1 cellular context compared by ENCODE assay signal in the genomic region with DNA sequence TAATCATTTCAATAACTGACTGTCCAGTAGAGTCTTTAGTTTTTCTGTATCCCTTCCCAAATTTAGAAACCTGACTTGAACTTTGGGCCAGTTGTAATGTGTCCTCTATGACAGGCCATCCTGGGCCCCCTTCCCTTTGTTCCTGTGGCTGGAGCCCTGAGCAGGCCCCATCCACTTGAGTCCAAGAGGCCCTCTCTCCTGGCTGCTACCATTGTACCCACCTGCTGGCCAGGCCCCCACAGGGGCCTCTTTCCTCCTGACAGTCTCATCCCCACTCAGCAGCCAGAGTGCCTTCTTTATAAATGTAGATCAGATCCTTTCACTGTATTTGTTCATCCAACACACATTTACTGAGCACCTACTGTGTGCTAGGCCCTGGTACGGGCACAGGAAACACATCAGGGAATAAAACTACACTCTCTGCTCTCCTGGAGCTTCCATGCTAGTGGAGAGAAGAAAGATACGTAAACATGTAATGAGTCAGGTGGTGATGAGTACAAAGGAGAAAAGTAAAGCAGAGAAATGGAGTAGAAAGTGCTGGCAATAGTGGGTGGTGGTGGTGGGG.
TF ChIP-seq lines count a peak whose summit lies in the region.

No MANE protein-coding gene starts in this region.

TF ChIP-seq in GM23338, 12 proteins besides CTCF, POLR2A, EP300 and RAD21:
- TF ChIP-seq ZNF114 (CRISPR knock-in tag; IDR thresholded peaks at IDR 0.05) (no peak), POLR2AphosphoS5 (IDR thresholded peaks at IDR 0.05; ENCODE audit: low read depth) (no peak), ZNF331 (CRISPR knock-in tag; IDR thresholded peaks at IDR 0.05; ENCODE audit: low read depth) (no peak), STAT1 (IDR thresholded peaks at IDR 0.05; ENCODE audit: unreplicated experiment) (no peak), EZH2 (IDR thresholded peaks at IDR 0.05; ENCODE audit: low read depth, unreplicated experiment) (no peak), EZH2phosphoT487 (IDR thresholded peaks at IDR 0.05; ENCODE audit: unreplicated experiment) (no peak), NANOG (IDR thresholded peaks at IDR 0.05; ENCODE audit: borderline replicate concordance) (no peak), CREB1 (CRISPR knock-in tag; IDR thresholded peaks at IDR 0.05; ENCODE audit: low read depth) (no peak), JUNB (IDR thresholded peaks at IDR 0.05; ENCODE audit: unreplicated experiment) (no peak)
- TF ChIP-seq, protein P1, sequence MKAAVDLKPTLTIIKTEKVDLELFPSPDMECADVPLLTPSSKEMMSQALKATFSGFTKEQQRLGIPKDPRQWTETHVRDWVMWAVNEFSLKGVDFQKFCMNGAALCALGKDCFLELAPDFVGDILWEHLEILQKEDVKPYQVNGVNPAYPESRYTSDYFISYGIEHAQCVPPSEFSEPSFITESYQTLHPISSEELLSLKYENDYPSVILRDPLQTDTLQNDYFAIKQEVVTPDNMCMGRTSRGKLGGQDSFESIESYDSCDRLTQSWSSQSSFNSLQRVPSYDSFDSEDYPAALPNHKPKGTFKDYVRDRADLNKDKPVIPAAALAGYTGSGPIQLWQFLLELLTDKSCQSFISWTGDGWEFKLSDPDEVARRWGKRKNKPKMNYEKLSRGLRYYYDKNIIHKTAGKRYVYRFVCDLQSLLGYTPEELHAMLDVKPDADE (IDR thresholded peaks at IDR 0.05), result no peak
- TF ChIP-seq, protein P2, sequence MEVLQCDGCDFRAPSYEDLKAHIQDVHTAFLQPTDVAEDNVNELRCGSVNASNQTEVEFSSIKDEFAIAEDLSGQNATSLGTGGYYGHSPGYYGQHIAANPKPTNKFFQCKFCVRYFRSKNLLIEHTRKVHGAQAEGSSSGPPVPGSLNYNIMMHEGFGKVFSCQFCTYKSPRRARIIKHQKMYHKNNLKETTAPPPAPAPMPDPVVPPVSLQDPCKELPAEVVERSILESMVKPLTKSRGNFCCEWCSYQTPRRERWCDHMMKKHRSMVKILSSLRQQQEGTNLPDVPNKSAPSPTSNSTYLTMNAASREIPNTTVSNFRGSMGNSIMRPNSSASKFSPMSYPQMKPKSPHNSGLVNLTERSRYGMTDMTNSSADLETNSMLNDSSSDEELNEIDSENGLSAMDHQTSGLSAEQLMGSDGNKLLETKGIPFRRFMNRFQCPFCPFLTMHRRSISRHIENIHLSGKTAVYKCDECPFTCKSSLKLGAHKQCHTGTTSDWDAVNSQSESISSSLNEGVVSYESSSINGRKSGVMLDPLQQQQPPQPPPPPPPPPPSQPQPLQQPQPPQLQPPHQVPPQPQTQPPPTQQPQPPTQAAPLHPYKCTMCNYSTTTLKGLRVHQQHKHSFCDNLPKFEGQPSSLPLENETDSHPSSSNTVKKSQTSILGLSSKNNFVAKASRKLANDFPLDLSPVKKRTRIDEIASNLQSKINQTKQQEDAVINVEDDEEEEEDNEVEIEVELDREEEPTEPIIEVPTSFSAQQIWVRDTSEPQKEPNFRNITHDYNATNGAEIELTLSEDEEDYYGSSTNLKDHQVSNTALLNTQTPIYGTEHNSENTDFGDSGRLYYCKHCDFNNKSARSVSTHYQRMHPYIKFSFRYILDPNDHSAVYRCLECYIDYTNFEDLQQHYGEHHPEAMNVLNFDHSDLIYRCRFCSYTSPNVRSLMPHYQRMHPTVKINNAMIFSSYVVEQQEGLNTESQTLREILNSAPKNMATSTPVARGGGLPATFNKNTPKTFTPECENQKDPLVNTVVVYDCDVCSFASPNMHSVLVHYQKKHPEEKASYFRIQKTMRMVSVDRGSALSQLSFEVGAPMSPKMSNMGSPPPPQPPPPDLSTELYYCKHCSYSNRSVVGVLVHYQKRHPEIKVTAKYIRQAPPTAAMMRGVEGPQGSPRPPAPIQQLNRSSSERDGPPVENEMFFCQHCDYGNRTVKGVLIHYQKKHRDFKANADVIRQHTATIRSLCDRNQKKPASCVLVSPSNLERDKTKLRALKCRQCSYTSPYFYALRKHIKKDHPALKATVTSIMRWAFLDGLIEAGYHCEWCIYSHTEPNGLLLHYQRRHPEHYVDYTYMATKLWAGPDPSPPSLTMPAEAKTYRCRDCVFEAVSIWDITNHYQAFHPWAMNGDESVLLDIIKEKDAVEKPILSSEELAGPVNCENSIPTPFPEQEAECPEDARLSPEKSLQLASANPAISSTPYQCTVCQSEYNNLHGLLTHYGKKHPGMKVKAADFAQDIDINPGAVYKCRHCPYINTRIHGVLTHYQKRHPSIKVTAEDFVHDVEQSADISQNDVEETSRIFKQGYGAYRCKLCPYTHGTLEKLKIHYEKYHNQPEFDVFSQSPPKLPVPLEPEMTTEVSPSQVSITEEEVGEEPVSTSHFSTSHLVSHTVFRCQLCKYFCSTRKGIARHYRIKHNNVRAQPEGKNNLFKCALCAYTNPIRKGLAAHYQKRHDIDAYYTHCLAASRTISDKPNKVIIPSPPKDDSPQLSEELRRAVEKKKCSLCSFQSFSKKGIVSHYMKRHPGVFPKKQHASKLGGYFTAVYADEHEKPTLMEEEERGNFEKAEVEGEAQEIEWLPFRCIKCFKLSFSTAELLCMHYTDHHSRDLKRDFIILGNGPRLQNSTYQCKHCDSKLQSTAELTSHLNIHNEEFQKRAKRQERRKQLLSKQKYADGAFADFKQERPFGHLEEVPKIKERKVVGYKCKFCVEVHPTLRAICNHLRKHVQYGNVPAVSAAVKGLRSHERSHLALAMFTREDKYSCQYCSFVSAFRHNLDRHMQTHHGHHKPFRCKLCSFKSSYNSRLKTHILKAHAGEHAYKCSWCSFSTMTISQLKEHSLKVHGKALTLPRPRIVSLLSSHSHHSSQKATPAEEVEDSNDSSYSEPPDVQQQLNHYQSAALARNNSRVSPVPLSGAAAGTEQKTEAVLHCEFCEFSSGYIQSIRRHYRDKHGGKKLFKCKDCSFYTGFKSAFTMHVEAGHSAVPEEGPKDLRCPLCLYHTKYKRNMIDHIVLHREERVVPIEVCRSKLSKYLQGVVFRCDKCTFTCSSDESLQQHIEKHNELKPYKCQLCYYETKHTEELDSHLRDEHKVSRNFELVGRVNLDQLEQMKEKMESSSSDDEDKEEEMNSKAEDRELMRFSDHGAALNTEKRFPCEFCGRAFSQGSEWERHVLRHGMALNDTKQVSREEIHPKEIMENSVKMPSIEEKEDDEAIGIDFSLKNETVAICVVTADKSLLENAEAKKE (CRISPR knock-in tag; IDR thresholded peaks at IDR 0.05), result no peak
- TF ChIP-seq, protein P3, sequence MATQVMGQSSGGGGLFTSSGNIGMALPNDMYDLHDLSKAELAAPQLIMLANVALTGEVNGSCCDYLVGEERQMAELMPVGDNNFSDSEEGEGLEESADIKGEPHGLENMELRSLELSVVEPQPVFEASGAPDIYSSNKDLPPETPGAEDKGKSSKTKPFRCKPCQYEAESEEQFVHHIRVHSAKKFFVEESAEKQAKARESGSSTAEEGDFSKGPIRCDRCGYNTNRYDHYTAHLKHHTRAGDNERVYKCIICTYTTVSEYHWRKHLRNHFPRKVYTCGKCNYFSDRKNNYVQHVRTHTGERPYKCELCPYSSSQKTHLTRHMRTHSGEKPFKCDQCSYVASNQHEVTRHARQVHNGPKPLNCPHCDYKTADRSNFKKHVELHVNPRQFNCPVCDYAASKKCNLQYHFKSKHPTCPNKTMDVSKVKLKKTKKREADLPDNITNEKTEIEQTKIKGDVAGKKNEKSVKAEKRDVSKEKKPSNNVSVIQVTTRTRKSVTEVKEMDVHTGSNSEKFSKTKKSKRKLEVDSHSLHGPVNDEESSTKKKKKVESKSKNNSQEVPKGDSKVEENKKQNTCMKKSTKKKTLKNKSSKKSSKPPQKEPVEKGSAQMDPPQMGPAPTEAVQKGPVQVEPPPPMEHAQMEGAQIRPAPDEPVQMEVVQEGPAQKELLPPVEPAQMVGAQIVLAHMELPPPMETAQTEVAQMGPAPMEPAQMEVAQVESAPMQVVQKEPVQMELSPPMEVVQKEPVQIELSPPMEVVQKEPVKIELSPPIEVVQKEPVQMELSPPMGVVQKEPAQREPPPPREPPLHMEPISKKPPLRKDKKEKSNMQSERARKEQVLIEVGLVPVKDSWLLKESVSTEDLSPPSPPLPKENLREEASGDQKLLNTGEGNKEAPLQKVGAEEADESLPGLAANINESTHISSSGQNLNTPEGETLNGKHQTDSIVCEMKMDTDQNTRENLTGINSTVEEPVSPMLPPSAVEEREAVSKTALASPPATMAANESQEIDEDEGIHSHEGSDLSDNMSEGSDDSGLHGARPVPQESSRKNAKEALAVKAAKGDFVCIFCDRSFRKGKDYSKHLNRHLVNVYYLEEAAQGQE (IDR thresholded peaks at IDR 0.05; ENCODE audit: unreplicated experiment), result no peak
TF ChIP-seq in GM23338: peak in this region for 0.
